2 cellular contexts compared by ENCODE assay signal in the genomic region with DNA sequence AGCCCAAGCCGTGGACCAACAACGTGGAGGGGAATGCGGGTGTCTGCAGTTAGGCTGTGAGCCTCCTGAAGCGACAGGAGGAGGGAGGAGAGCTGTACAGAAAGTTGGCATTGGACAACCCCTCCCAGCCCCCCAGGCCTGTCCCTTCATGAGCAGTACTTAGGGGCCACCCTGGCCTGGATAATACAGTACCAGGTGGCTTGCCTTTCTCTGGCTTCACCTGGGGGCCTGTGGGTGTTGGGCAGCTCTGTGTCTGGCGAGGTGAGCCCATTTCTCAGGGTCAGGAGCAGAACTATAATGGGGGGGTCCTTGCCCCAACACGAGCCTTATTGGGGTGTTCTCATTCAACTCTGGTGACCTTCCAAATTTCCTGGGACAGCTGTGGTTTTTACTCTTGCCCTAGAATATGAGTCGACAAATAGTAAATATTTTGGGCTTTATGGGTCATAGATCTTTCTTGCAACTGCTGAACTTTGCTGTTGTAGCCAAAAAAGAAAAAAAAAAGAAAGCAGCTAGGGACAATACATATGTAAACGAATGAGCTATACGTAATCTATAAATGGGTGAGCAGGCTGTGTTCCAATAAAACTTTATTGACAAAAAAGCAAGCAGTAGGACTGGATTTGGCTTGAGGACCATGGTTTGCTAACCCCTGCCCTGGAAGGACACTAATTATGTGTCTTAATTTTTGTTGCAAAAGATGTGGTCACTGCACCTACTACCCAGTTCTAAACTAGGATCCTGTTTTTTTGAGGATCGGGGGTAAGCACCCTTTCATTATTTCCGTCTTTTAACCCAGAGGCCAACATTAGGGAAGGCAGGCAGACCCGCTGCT.
TF ChIP-seq lines count a peak whose summit lies in the region.

No MANE protein-coding gene starts in this region.

TF ChIP-seq in GM23338, 12 proteins besides CTCF, POLR2A, EP300 and RAD21:
- TF ChIP-seq ZNF331 (CRISPR knock-in tag; IDR thresholded peaks at IDR 0.05; ENCODE audit: low read depth): no peak
- no peak for TF ChIP-seq ZNF114 (CRISPR knock-in tag; IDR thresholded peaks at IDR 0.05)
- no peak for TF ChIP-seq STAT1 (IDR thresholded peaks at IDR 0.05; ENCODE audit: unreplicated experiment)

TF ChIP-seq in K562, 482 proteins besides CTCF, POLR2A, EP300 and RAD21:
- TF ChIP-seq ZBTB40 (IDR thresholded peaks at IDR 0.05) (peak; percentile 98), ZBTB40 (CRISPR knock-in tag; IDR thresholded peaks at IDR 0.05) (peak; percentile 97), UBTF (IDR thresholded peaks at IDR 0.05; ENCODE audit: borderline replicate concordance in 1 of 2, low read depth in 2 of 2, low read length in 2 of 2) (no peak)
